ENCODE assay signal across 8 cellular contexts in genomic region chr1:94236630-94237290, GRCh38. TPM values are rescaled to one million over a fixed set of nuclear protein-coding genes. Genes with fewer than 3 reads are reported as not detected.
DNase-seq lines count a peak whose midpoint lies in the region; ATAC-seq and TF ChIP-seq lines count a peak whose summit lies in the region.

No MANE protein-coding gene starts in this region.

- H3K27ac ChIP-seq in Peyer's patch (peak overlapping the region; percentile 37 to 88 (median 75)), ectodermal cell (ENCODE audit: insufficient read depth, low read depth, low read length, poor library complexity, severe bottlenecking) (no peak overlapping the region), mesodermal cell (ENCODE audit: low read depth, low read length, severe bottlenecking) (peak overlapping the region; percentile 39), uterus (peak overlapping the region; percentile 67 to 72)

- intact Hi-C loops in uterus (cut with DNase I; ENCODE audit: low total_unique reads): loop anchor here (10.0 kb wide), 2 partner anchors 98 to 172 kb away; no protein-coding TSS in a partner anchor

- H3K4me1 ChIP-seq in Peyer's patch (peaks cover 0 to 7% (median 1%) of the 10 kb centered on the region in 4 donors), ectodermal cell (ENCODE audit: control insufficient read depth, insufficient read depth, low read length) (no peaks in the 10 kb centered on the region), mesodermal cell (ENCODE audit: control insufficient read depth, insufficient read depth, low read length, poor library complexity, severe bottlenecking) (peaks cover 7% of the 10 kb centered on the region), uterus (no peaks in the 10 kb centered on the region)

- DNase-seq in NCI-H82 (lab: John Stamatoyannopoulos, UW) (peak; percentile 55), NCI-H82 treated with DMSO at 0.1 percent for 48 hours (lab: John Stamatoyannopoulos, UW; ENCODE audit: unreplicated experiment) (no peak), Peyer's patch (peak in 1 of 3 donors; percentile 49), uterus (peak; percentile 20 to 24)
- DNase-seq in stimulated activated CD4-positive, alpha-beta T cell treated with anti-CD3 and anti-CD28 coated beads, Interleukin-4, amount 100 ng/mL, for 1 hour: no peak

- peak; percentile 25 for ATAC-seq in HG02759 (IDR thresholded peaks at IDR 0.05; ENCODE audit: unreplicated experiment)

- peak in 2 of 6 experiments; percentile 13 to 18 for TF ChIP-seq CTCF in Peyer's patch (IDR thresholded peaks at IDR 0.05)
- TF ChIP-seq CTCF in uterus (IDR thresholded peaks at IDR 0.05): peak in 1 of 4 experiments; percentile 3

- H3K27me3 ChIP-seq in Peyer's patch (peaks cover 0 to 10% of the 10 kb centered on the region in 2 donors), ectodermal cell (ENCODE audit: control insufficient read depth, insufficient read depth, low read length, poor library complexity, severe bottlenecking) (peaks cover 69% of the 10 kb centered on the region), uterus (peaks cover 3 to 21% of the 10 kb centered on the region in 2 donors)

- TF ChIP-seq POLR2A in Peyer's patch (IDR thresholded peaks at IDR 0.05) (no peak), uterus (IDR thresholded peaks at IDR 0.05) (no peak)

- WGBS in ectodermal cell, 2 experiments: 1% methylated on average over 39 of the region's 39 CpGs
- WGBS in mesodermal cell (ENCODE audit: insufficient coverage in 2 of 2), 2 experiments: 1 to 2% methylated on average over 30 to 36 of the region's 39 CpGs

- H3K36me3 ChIP-seq in Peyer's patch (no peaks in the 10 kb centered on the region), ectodermal cell (ENCODE audit: control insufficient read depth, insufficient read depth, low read length) (no peaks in the 10 kb centered on the region), mesodermal cell (ENCODE audit: control insufficient read depth, insufficient read depth, low read length) (no peaks in the 10 kb centered on the region), uterus (no peaks in the 10 kb centered on the region)

- H3K9me3 ChIP-seq in Peyer's patch: no peaks in the 10 kb centered on the region
- H3K9me3 ChIP-seq in ectodermal cell (ENCODE audit: control insufficient read depth, low read length): no peaks in the 10 kb centered on the region
- no peaks in the 10 kb centered on the region for H3K9me3 ChIP-seq in mesodermal cell (ENCODE audit: control insufficient read depth, low read length)
- no peaks in the 10 kb centered on the region for H3K9me3 ChIP-seq in uterus

- H3K4me3 ChIP-seq in Peyer's patch (peak overlapping the region; percentile 50 to 95 (median 64)), ectodermal cell (ENCODE audit: insufficient read depth, low read depth, low read length) (peak overlapping the region; percentile 62), mesodermal cell (ENCODE audit: extremely low read depth, insufficient read depth, low read length, poor library complexity, severe bottlenecking) (peak overlapping the region; percentile 85), uterus (peak overlapping the region; percentile 27 to 56)

RNA-seq across cellular contexts. Expression of gene ARHGAP29, which starts 0.6 kb away (rescaled TPM):
- total RNA-seq in Peyer's patch (10 to 100 TPM in 1 of 4 donors, 1 to 10 TPM in 3; 4.9 to 29.7 (median 8.7) TPM), uterus (10 to 100 TPM; 20.0 to 67.3 (median 38.8) TPM)
- 4.8 TPM for polyA plus RNA-seq in ectodermal cell (2013, experiment 1 of 4)
- 3.9 TPM for polyA plus RNA-seq in ectodermal cell (2013, experiment 2 of 4)
- polyA plus RNA-seq in ectodermal cell (2013, experiment 3 of 4): 4.9 TPM
- polyA plus RNA-seq in ectodermal cell (2013, experiment 4 of 4): 5.1 TPM
- 100 TPM for polyA plus RNA-seq in mesodermal cell (2013, experiment 1 of 2)
- 116 TPM for polyA plus RNA-seq in mesodermal cell (2013, experiment 2 of 2)

Comparison
In these comparisons a context has a peak if more than half of its experiments do, and no peak if none do; other contexts are left out.
1. DNase-seq: peak in NCI-H82 (single experiment) and uterus (2 of 2); none in NCI-H82 treated with DMSO at 0.1 percent for 48 hours (single experiment) and stimulated activated CD4-positive, alpha-beta T cell treated with anti-CD3 and anti-CD28 coated beads, Interleukin-4, amount 100 ng/mL, for 1 hour (single experiment).
2. Peak in every context shown above with its lines, with median percentiles within 50 percentile points of each other: H3K4me3 ChIP-seq.